Comparison of ENCODE assay signal across 8 cellular contexts in the genomic region with DNA sequence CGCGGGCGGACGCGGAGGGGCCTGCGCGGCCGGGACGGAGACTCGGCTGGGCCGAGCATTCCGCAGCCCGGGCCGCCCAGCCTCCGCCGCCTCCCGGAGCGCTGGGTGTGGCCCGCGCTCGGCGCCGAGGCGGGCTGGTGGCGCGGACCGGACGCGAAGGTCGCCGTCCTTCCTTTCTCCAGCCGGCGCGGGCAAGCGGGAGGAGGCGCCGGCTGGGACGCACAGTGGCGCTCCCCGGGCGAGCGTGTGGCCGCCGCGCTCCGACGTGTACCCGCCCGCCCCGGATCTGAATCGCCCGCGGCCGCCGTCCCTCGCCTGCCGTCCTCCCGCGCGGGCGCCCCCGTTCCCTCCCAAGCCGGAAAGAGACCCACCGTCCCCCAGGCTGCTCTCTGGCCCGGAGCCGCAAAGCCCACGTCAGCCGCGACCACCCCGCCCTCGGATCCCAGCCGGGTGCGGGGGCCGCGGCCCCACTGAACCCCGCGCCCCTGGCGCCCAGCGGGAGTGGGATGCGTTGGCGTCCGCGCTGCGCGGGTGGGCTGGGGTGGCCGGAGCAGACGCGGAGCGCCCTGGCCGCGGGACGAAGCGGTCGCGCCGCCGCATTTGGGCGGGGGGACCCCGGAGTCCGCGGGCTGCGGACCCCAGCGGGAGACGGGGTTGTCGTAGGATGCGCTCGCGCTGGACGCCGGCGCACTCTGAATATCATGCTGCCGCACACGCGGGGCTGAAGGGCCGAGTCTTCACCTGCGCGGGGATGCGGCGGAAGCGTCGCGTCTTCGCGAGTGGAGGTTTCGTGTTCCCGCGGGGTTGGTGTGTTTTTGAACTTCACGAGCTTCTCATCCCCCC. TPM values are rescaled to one million over a fixed set of nuclear protein-coding genes. Genes with fewer than 3 reads are reported as not detected.
A peak's percentile ranks its signal among the peaks of the same experiment; 100 is the strongest.
DNase-seq lines count a peak whose midpoint lies in the region; ATAC-seq, FAIRE-seq and TF ChIP-seq lines count a peak whose summit lies in the region.

No MANE protein-coding gene starts in this region.

- TF ChIP-seq RAD21 in A549 (conservative IDR thresholded peaks at IDR 0.05 in 1 of 2, IDR thresholded peaks at IDR 0.05 in 1 of 2), result no peak

- no peak for TF ChIP-seq CTCF in A549 (IDR thresholded peaks at IDR 0.05)
- no peak for TF ChIP-seq CTCF in OCI-LY3 (IDR thresholded peaks at IDR 0.05; ENCODE audit: low read depth, low read length)
- TF ChIP-seq CTCF in omental fat pad (IDR thresholded peaks at IDR 0.05), result no peak

- H4K20me1 ChIP-seq in OCI-LY3 (ENCODE audit: insufficient read depth, low read length), result no peaks in the 10 kb centered on the region

- H3K36me3 ChIP-seq in OCI-LY3 (replicated peaks; ENCODE audit: low read depth, low read length), result no peaks in the 10 kb centered on the region

- H3K4me1 ChIP-seq in A549 (peaks cover 61% of the 10 kb centered on the region), OCI-LY3 (ENCODE audit: low read length) (peaks cover 4% of the 10 kb centered on the region; the same call in 1 of the 2 replicates)

- CTCF ChIA-PET in A549 (lab: Yijun Ruan, JAX), result interaction anchor here (1.0 to 1.5 kb wide), 6 partner anchors 12 to 164 kb away, joined by 3 to 4 read pairs (median 3); no protein-coding TSS in a partner anchor

- peak; percentile 24; the same call in 1 of the 2 replicates for TF ChIP-seq POLR2A in A549 (IDR thresholded peaks at IDR 0.05; ENCODE audit: low read length)

- H2AFZ ChIP-seq in OCI-LY3 (ENCODE audit: low read depth, low read length), result no peak overlapping the region

- no peak for FAIRE-seq in A549 (lab: Jason Lieb, UNC)

- POLR2A ChIA-PET in A549 (lab: Yijun Ruan, JAX), result interaction anchor here (0.6 kb wide), 1 partner anchor 35 kb away, joined by 3 read pairs; no protein-coding TSS in a partner anchor

- peak; percentile 18 to 42 for DNase-seq in A549 (ENCODE audit: low read depth in 1 of 2, low spot score in 1 of 2)
- DNase-seq in activated naive CD4-positive, alpha-beta T cell treated with Interleukin-2 at 50 U/mL for 16 hours, result peak; percentile 27
- DNase-seq in germinal center (ENCODE audit: low spot score), result peak; percentile 7
- no peak for DNase-seq in omental fat pad (ENCODE audit: low spot score)
- DNase-seq in GOT3 (lab: John Stamatoyannopoulos, UW), result no peak

- H3K27ac ChIP-seq in A549 (peak overlapping the region; percentile 88 to 98), OCI-LY3 (ENCODE audit: low read length) (no peak overlapping the region)

- H3K4me2 ChIP-seq in A549 (peak overlapping the region; percentile 77), OCI-LY3 (ENCODE audit: low read length) (peak overlapping the region; percentile 57)

- H3K4me3 ChIP-seq in A549 (peak overlapping the region; percentile 77), OCI-LY3 (ENCODE audit: low read length) (peak overlapping the region; percentile 87)

- 1% methylated on average over 25 of the region's 128 CpGs for WGBS in A549 (ENCODE audit: missing lambda C conversion rate)

- no peak for TF ChIP-seq EP300 in A549 (IDR thresholded peaks at IDR 0.05)

- H3K9me3 ChIP-seq in A549 (no peaks in the 10 kb centered on the region), OCI-LY3 (ENCODE audit: insufficient read depth, low read length) (no peaks in the 10 kb centered on the region)

- ATAC-seq in A549, result peak; percentile 53 to 71
- peak; percentile 66 for ATAC-seq in GM18502 (IDR thresholded peaks at IDR 0.05; ENCODE audit: poor library complexity, unreplicated experiment)
- peak; percentile 47 for ATAC-seq in HG02840 (IDR thresholded peaks at IDR 0.05; ENCODE audit: low FRiP score, unreplicated experiment)
- ATAC-seq in omental fat pad (ENCODE audit: low FRiP score), result peak; percentile 36

- peak overlapping the region; percentile 41 for H3K9ac ChIP-seq in OCI-LY3 (ENCODE audit: low read length)

- H3K27me3 ChIP-seq in OCI-LY3 (ENCODE audit: low read depth, low read length), result 0 out of 2 replicates have a peak, but pooled peaks cover 5% of the 10 kb centered on the region

- no peaks in the 10 kb centered on the region for H3K79me2 ChIP-seq in OCI-LY3 (ENCODE audit: low read length)

TF ChIP-seq in A549, 52 proteins besides CTCF, POLR2A, EP300 and RAD21:
- TF ChIP-seq JUNB (IDR thresholded peaks at IDR 0.05) (no peak), JUN (IDR thresholded peaks at IDR 0.05) (peak in 1 of 2 experiments; percentile 41; a peak in 1 of 5 replicates), SMC3 (IDR thresholded peaks at IDR 0.05) (0 out of 3 replicates have a peak, but pooled peaks have one; percentile 13)

RNA-seq across cellular contexts. Expression of a gene that starts 0.7 kb away (rescaled TPM):
- polyA plus RNA-seq in A549 (2011; rRNA removed) (155 and 202 TPM in 2 replicates), A549 (2017; fragmentation: RNase III; extraction: RNeasy Plus Mini Kit Qiagen cat#74134 plus additional on column Dnase treatment) (85.2 to 107 TPM (median 93.9 TPM) in 3 replicates)
- polyA plus RNA-seq in A549 (2012; cell fraction: cytosol; rRNA removed), result 83.2 and 110 TPM in 2 replicates
- polyA plus RNA-seq in A549 (2012; cell fraction: nucleus; rRNA removed), result 60.9 and 68.9 TPM in 2 replicates
- 66.4 and 97.0 TPM in 2 replicates for polyA minus RNA-seq in A549 (2011; rRNA and poly(A)+ RNA removed)
- 100 to 1,000 TPM in 2 of 4 donors, 10 to 100 TPM in 2; 68.1 to 115 (median 94.9) TPM for total RNA-seq in omental fat pad

Comparison
In these comparisons a context has a peak if more than half of its experiments do, and no peak if none do; other contexts are left out.
1. DNase-seq: peak in A549 (2 of 2), activated naive CD4-positive, alpha-beta T cell treated with Interleukin-2 at 50 U/mL for 16 hours (single experiment) and germinal center (single experiment); none in omental fat pad (single experiment) and GOT3 (single experiment).
2. Peak in every context shown above with its lines, with median percentiles within 50 percentile points of each other: ATAC-seq.